Comparison of ENCODE assay signal across 21 cellular contexts in genomic region chr6:36383608-36384007, GRCh38. TPM values are rescaled to one million over a fixed set of nuclear protein-coding genes. Genes with fewer than 3 reads are reported as not detected.
A peak's percentile ranks its signal among the peaks of the same experiment; 100 is the strongest.
DNase-seq lines count a peak whose midpoint lies in the region; ATAC-seq and TF ChIP-seq lines count a peak whose summit lies in the region.
"Had no signal": no experiment of that assay in that cellular context is flagged by ENCODE, and none has a peak within 500 bp of the region (broad histone marks: within the 10 kb centered on the region; RNA-seq: fewer than 3 reads in every experiment).

No MANE protein-coding gene starts in this region.

- POLR2A ChIA-PET in activated CD4-positive, alpha-beta memory T cell treated with anti-CD3 and anti-CD28 coated beads, Interleukin-2, amount 10 ng/mL, durations not matched to agents 7 days and 5 days (lab: Charles Lee) = interaction anchor here (1.2 kb wide), 1 partner anchor 39 kb away, joined by 3 read pairs; no protein-coding TSS in a partner anchor

- H3K4me3 Mint-ChIP-seq in activated T-cell treated with anti-CD3 and anti-CD28 coated beads, Interleukin-2, amount 50 U/mL, for 72 hours = no peak overlapping the region
- peak overlapping the region; percentile 30 for H3K4me3 Mint-ChIP-seq in activated CD4-positive, alpha-beta memory T cell treated with anti-CD3 and anti-CD28 coated beads, Interleukin-2, amount 10 ng/mL, durations not matched to agents 7 days and 5 days
- H3K4me3 Mint-ChIP-seq: activated B cell treated with CpG ODN at 0.5 μM for 24 hours; T-helper 2 cell treated with Interferon-gamma antibody and Interleukin-4, amounts not matched to agents 5 μg/mL and 100 μg/mL, for 36 hours had no signal

- peaks cover 0 to 3% of the 10 kb centered on the region in 2 donors for H3K36me3 Mint-ChIP-seq in activated T-cell treated with anti-CD3 and anti-CD28 coated beads, Interleukin-2, amount 50 U/mL, for 72 hours (ENCODE audit: insufficient read depth in 2 of 2)
- peaks cover 69% of the 10 kb centered on the region for H3K36me3 Mint-ChIP-seq in activated CD4-positive, alpha-beta memory T cell treated with anti-CD3 and anti-CD28 coated beads, Interleukin-2, amount 10 ng/mL, durations not matched to agents 7 days and 5 days (ENCODE audit: low read depth)

- peaks cover 38% of the 10 kb centered on the region for H3K4me1 Mint-ChIP-seq in activated T-cell treated with anti-CD3 and anti-CD28 coated beads, Interleukin-2, amount 50 U/mL, for 72 hours (ENCODE audit: low read depth)
- peaks cover 83% of the 10 kb centered on the region for H3K4me1 Mint-ChIP-seq in activated CD4-positive, alpha-beta memory T cell treated with anti-CD3 and anti-CD28 coated beads, Interleukin-2, amount 10 ng/mL, durations not matched to agents 7 days and 5 days

- H3K9me3 Mint-ChIP-seq in activated T-cell treated with anti-CD3 and anti-CD28 coated beads, Interleukin-2, amount 50 U/mL, for 72 hours = no peaks in the 10 kb centered on the region
- H3K9me3 Mint-ChIP-seq in activated CD4-positive, alpha-beta memory T cell treated with anti-CD3 and anti-CD28 coated beads, Interleukin-2, amount 10 ng/mL, durations not matched to agents 7 days and 5 days = no peaks in the 10 kb centered on the region
- H3K9me3 Mint-ChIP-seq: activated B cell treated with CpG ODN at 0.5 μM for 24 hours; T-helper 2 cell treated with Interferon-gamma antibody and Interleukin-4, amounts not matched to agents 5 μg/mL and 100 μg/mL, for 36 hours had no signal

- TF ChIP-seq CTCF in GM12865 (IDR thresholded peaks at IDR 0.05; ENCODE audit: insufficient read depth, low read depth, low read length, missing control alignments) (no peak), GM20000 (IDR thresholded peaks at IDR 0.05; ENCODE audit: extremely low read depth, missing control alignments) (no peak)

- H3K27ac Mint-ChIP-seq in activated T-cell treated with anti-CD3 and anti-CD28 coated beads, Interleukin-2, amount 50 U/mL, for 72 hours = no peak overlapping the region
- H3K27ac Mint-ChIP-seq in activated CD4-positive, alpha-beta memory T cell treated with anti-CD3 and anti-CD28 coated beads, Interleukin-2, amount 10 ng/mL, durations not matched to agents 7 days and 5 days = peak overlapping the region; percentile 91
- H3K27ac Mint-ChIP-seq: activated B cell treated with CpG ODN at 0.5 μM for 24 hours; T-helper 2 cell treated with Interferon-gamma antibody and Interleukin-4, amounts not matched to agents 5 μg/mL and 100 μg/mL, for 36 hours had no signal

- ATAC-seq in activated T-cell treated with anti-CD3 and anti-CD28 coated beads, Interleukin-2, amount 50 U/mL, for 72 hours (replicated peaks in 1 of 2) = peak; percentile 51 to 71
- ATAC-seq in sciatic nerve = no peak
- ATAC-seq: HCT116, left lung had no signal

- peaks cover 31% of the 10 kb centered on the region for H3K27me3 Mint-ChIP-seq in activated T-cell treated with anti-CD3 and anti-CD28 coated beads, Interleukin-2, amount 50 U/mL, for 72 hours (ENCODE audit: low read depth)
- peaks cover 6% of the 10 kb centered on the region for H3K27me3 Mint-ChIP-seq in activated CD4-positive, alpha-beta memory T cell treated with anti-CD3 and anti-CD28 coated beads, Interleukin-2, amount 10 ng/mL, durations not matched to agents 7 days and 5 days

- intact Hi-C loops in sciatic nerve (cut with DNase I) = no loop called here

- peak; percentile 8 to 10 for DNase-seq in activated T-cell treated with anti-CD3 and anti-CD28 coated beads, Interleukin-2, amount 50 U/mL, for 72 hours
- DNase-seq in activated T-cell treated with anti-CD3 and anti-CD28 coated beads, Interleukin-2, amount 50 U/mL, for 1 hour = no peak
- no peak for DNase-seq in GM12865 (ENCODE audit: low read depth)
- DNase-seq in activated CD4-positive, alpha-beta memory T cell treated with anti-CD3 and anti-CD28 coated beads, Interleukin-2, amount 10 ng/mL, durations not matched to agents 7 days and 5 days = peak; percentile 42
- peak; percentile 48 for DNase-seq in sciatic nerve (ENCODE audit: low spot score)
- no peak for DNase-seq in cerebellar nuclear complex (lab: John Stamatoyannopoulos, UW)
- no peak for DNase-seq in GM20000 (ENCODE audit: low spot score)
- DNase-seq in GF-D8 (lab: John Stamatoyannopoulos, UW) = no peak
- DNase-seq: activated B cell treated with CpG ODN at 0.5 μM for 24 hours, Caco-2, caudate nucleus, Karpas-422, left lung, NCI-H1105, OCI-M1, stomach had no signal

- peak overlapping the region; percentile 26 for H3K4me3 ChIP-seq in GM12865 (ENCODE audit: low read depth, low read length)
- H3K4me3 ChIP-seq: esophagus muscularis mucosa, left lung, stomach had no signal

- CTCF ChIA-PET in activated CD4-positive, alpha-beta memory T cell treated with anti-CD3 and anti-CD28 coated beads, Interleukin-2, amount 10 ng/mL, durations not matched to agents 7 days and 5 days (lab: Charles Lee) = interaction anchor here (1.1 kb wide), 1 partner anchor 43 kb away, joined by 3 read pairs; no protein-coding TSS in a partner anchor

RNA-seq across cellular contexts. Expression of gene ETV7, which starts 3.9 kb away (rescaled TPM):
- 1 to 10 TPM; 1.4 to 7.4 TPM for total RNA-seq in activated T-cell treated with anti-CD3 and anti-CD28 coated beads, Interleukin-2, amount 50 U/mL, for 72 hours
- 10 to 100 TPM; 20.7 to 21.9 TPM for total RNA-seq in activated CD4-positive, alpha-beta memory T cell treated with anti-CD3 and anti-CD28 coated beads, Interleukin-2, amount 10 ng/mL, durations not matched to agents 7 days and 5 days
- 6.7 TPM for total RNA-seq in sciatic nerve

RNA-seq across cellular contexts. Expression of gene BNIP5, which starts 46.9 kb away (rescaled TPM):
- not detected for total RNA-seq in activated T-cell treated with anti-CD3 and anti-CD28 coated beads, Interleukin-2, amount 50 U/mL, for 72 hours
- total RNA-seq in activated CD4-positive, alpha-beta memory T cell treated with anti-CD3 and anti-CD28 coated beads, Interleukin-2, amount 10 ng/mL, durations not matched to agents 7 days and 5 days = not detected
- total RNA-seq in sciatic nerve = not detected
- total RNA-seq: esophagus muscularis mucosa, mononuclear cell, ureter had no signal

RNA-seq across cellular contexts. Expression of gene PXT1, which starts 59.0 kb away (rescaled TPM):
- under 1 TPM; 0.25 to 0.48 TPM for total RNA-seq in activated T-cell treated with anti-CD3 and anti-CD28 coated beads, Interleukin-2, amount 50 U/mL, for 72 hours
- total RNA-seq in activated CD4-positive, alpha-beta memory T cell treated with anti-CD3 and anti-CD28 coated beads, Interleukin-2, amount 10 ng/mL, durations not matched to agents 7 days and 5 days = under 1 TPM in 1 of 2 experiments, not detected in 1; 0.35 TPM
- 0.18 TPM for total RNA-seq in sciatic nerve
- total RNA-seq: Caco-2, esophagus muscularis mucosa, left lung, stomach, ureter had no signal

RNA-seq across cellular contexts. Expression of gene KCTD20, which starts 59.2 kb away (rescaled TPM):
- 10 to 100 TPM; 48.5 to 58.9 TPM for total RNA-seq in activated T-cell treated with anti-CD3 and anti-CD28 coated beads, Interleukin-2, amount 50 U/mL, for 72 hours
- total RNA-seq in activated CD4-positive, alpha-beta memory T cell treated with anti-CD3 and anti-CD28 coated beads, Interleukin-2, amount 10 ng/mL, durations not matched to agents 7 days and 5 days = 10 to 100 TPM; 60.7 to 63.6 TPM
- total RNA-seq in sciatic nerve = 56.6 TPM

Comparison
In these comparisons a context has a peak if more than half of its experiments do, and no peak if none do; other contexts are left out.
1. DNase-seq: peak in activated T-cell treated with anti-CD3 and anti-CD28 coated beads, Interleukin-2, amount 50 U/mL, for 72 hours (2 of 2), activated CD4-positive, alpha-beta memory T cell treated with anti-CD3 and anti-CD28 coated beads, Interleukin-2, amount 10 ng/mL, durations not matched to agents 7 days and 5 days (single experiment) and sciatic nerve (single experiment); none in activated T-cell treated with anti-CD3 and anti-CD28 coated beads, Interleukin-2, amount 50 U/mL, for 1 hour (single experiment), GM12865 (single experiment), cerebellar nuclear complex (0 of 2), GM20000 (single experiment) and GF-D8 (single experiment).